Comparison of ENCODE assay signal across 9 cellular contexts in genomic region chr4:183986645-183987528, GRCh38.
DNase-seq lines count a peak whose midpoint lies in the region; ATAC-seq and TF ChIP-seq lines count a peak whose summit lies in the region.
"Had no signal": no experiment of that assay in that cellular context is flagged by ENCODE, and none has a peak within 500 bp of the region (broad histone marks: within the 10 kb centered on the region; RNA-seq: fewer than 3 reads in every experiment).

No MANE protein-coding gene starts in this region.

- TF ChIP-seq EP300 in Ishikawa (IDR thresholded peaks at IDR 0.05; ENCODE audit: borderline replicate concordance): no peak

- no peak for TF ChIP-seq RAD21 in Ishikawa (IDR thresholded peaks at IDR 0.05; ENCODE audit: low read depth)

- H3K27ac ChIP-seq in cingulate gyrus (ENCODE audit: low read depth, low read length): peak overlapping the region; percentile 76
- H3K27ac ChIP-seq in layer of hippocampus (ENCODE audit: low read depth, low read length): peak overlapping the region; percentile 64
- H3K27ac ChIP-seq in substantia nigra (ENCODE audit: low read depth, low read length, poor library complexity, severe bottlenecking): peak overlapping the region; percentile 85

- DNase-seq in substantia nigra (lab: John Stamatoyannopoulos, UW) (peak in 1 of 49 donors; percentile 56), NCI-H1417 (lab: John Stamatoyannopoulos, UW) (no peak), cerebellar nuclear complex (lab: John Stamatoyannopoulos, UW) (no peak)
- DNase-seq: effector CD8-positive, alpha-beta T cell had no signal

- H3K27me3 ChIP-seq in layer of hippocampus (ENCODE audit: control insufficient read depth, insufficient read depth, low read length): no peaks in the 10 kb centered on the region

- no peak for ATAC-seq in GM21723 (IDR thresholded peaks at IDR 0.05; ENCODE audit: unreplicated experiment)
- no peak for ATAC-seq in GM21737 (IDR thresholded peaks at IDR 0.05; ENCODE audit: unreplicated experiment)

TF ChIP-seq in Ishikawa, 13 proteins besides CTCF, POLR2A, EP300 and RAD21:
- no peak for TF ChIP-seq CEBPB (IDR thresholded peaks at IDR 0.05)
- 0 out of 2 replicates have a peak, but pooled peaks have one; percentile 4 for TF ChIP-seq ZBTB7A (IDR thresholded peaks at IDR 0.05; ENCODE audit: low read depth)
